Comparison of ENCODE assay signal across 8 cellular contexts in the genomic region with DNA sequence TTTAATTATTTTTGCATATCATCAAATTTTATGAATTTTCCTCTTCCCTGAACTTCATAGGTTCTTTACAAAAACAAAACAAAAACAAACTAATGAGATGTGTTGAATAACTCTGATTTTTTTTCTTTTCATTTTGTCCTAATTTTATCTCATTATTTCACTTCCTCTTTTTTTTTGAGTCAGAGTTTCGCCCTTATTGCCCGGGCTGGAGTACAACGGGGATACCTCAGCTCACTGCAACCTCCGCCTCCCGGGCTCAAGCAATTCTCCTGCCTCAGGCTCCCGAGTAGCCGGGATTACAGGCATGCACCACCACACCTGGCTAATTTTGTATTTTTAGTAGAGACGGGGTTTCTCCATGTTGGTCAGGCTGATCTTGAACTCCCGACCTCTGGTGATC.
DNase-seq lines count a peak whose midpoint lies in the region; ATAC-seq and TF ChIP-seq lines count a peak whose summit lies in the region.
"Not testable (repeated sequence)": the region's sequence is repeated elsewhere in the genome, so short reads cannot be mapped to it uniquely, and the experiment has no call there.

No MANE protein-coding gene starts in this region.

- not testable (repeated sequence) for H3K4me3 ChIP-seq in GM06990 (replicated peaks; ENCODE audit: low read depth, low read length)

- H3K27me3 ChIP-seq in GM06990 (replicated peaks; ENCODE audit: control insufficient read depth, insufficient read depth, low read length): not testable (repeated sequence)

- H3K36me3 ChIP-seq in GM06990 (ENCODE audit: control insufficient read depth, insufficient read depth, low read length): not testable (repeated sequence)

- TF ChIP-seq CTCF in GM06990 (IDR thresholded peaks at IDR 0.05; ENCODE audit: insufficient read depth, low read length, poor library complexity, severe bottlenecking): not testable (repeated sequence)

- peak; percentile 95 for ATAC-seq in GM18499 (IDR thresholded peaks at IDR 0.05; ENCODE audit: insufficient read depth, unreplicated experiment)
- peak; percentile 88 for ATAC-seq in GM18873 (IDR thresholded peaks at IDR 0.05; ENCODE audit: low FRiP score, unreplicated experiment)
- ATAC-seq in GM21717 (IDR thresholded peaks at IDR 0.05; ENCODE audit: unreplicated experiment): peak; percentile 96
- peak; percentile 54 for ATAC-seq in HG02763 (IDR thresholded peaks at IDR 0.05; ENCODE audit: unreplicated experiment)
- ATAC-seq in HG03095 (IDR thresholded peaks at IDR 0.05; ENCODE audit: unreplicated experiment): peak; percentile 66

- DNase-seq in GM06990 (ENCODE audit: extremely low read depth, insufficient read length) (peak; percentile 48), MV-4-11 (lab: John Stamatoyannopoulos, UW) (peak; percentile 9), RPMI8226 (peak; percentile 40)
